Comparison of ENCODE assay signal across 23 cellular contexts in genomic region chr1:15870421-15870820, GRCh38. TPM values are rescaled to one million over a fixed set of nuclear protein-coding genes. Genes with fewer than 3 reads are reported as not detected.
DNase-seq lines count a peak whose midpoint lies in the region; ATAC-seq and TF ChIP-seq lines count a peak whose summit lies in the region.
"Had no signal": no experiment of that assay in that cellular context is flagged by ENCODE, and none has a peak within 500 bp of the region (broad histone marks: within the 10 kb centered on the region; RNA-seq: fewer than 3 reads in every experiment).

No MANE protein-coding gene starts in this region.

- intact Hi-C loops in OCI-LY7 (cut with micrococcal nuclease; ENCODE audit: unreplicated experiment) (no loop called here), colonic mucosa (cut with DNase I) (no loop called here), A673 (cut with micrococcal nuclease; ENCODE audit: unreplicated experiment) (no loop called here)

- peaks cover 65% of the 10 kb centered on the region for H3K4me1 Mint-ChIP-seq in activated T-cell treated with anti-CD3 and anti-CD28 coated beads, Interleukin-2, amount 50 U/mL, for 72 hours (ENCODE audit: low read depth)

- H3K9me3 Mint-ChIP-seq in activated T-cell treated with anti-CD3 and anti-CD28 coated beads, Interleukin-2, amount 50 U/mL, for 72 hours: peaks cover 0 to 2% of the 10 kb centered on the region in 2 donors

- H3K27ac ChIP-seq in RWPE2 (ENCODE audit: poor library complexity, severe bottlenecking) (no peak overlapping the region), OCI-LY7 (ENCODE audit: low read depth, low read length, poor library complexity, severe bottlenecking) (no peak overlapping the region), colonic mucosa (no peak overlapping the region), A673 (ENCODE audit: low read depth, low read length, poor library complexity, severe bottlenecking) (no peak overlapping the region)
- H3K27ac ChIP-seq: A549; BLaER1 treated with 17β-estradiol and CSF1 and Interleukin-3, amounts not matched to agents 10 nM and 100 nM; neutrophil had no signal

- no peaks in the 10 kb centered on the region for H3K9me2 ChIP-seq in OCI-LY7 (ENCODE audit: insufficient read depth, low read length)
- H3K9me2 ChIP-seq: SK-N-SH had no signal

- H3K4me3 Mint-ChIP-seq in activated T-cell treated with anti-CD3 and anti-CD28 coated beads, Interleukin-2, amount 50 U/mL, for 72 hours: no peak overlapping the region

- H3K36me3 ChIP-seq in RWPE2 (ENCODE audit: low read depth) (peaks cover 40% of the 10 kb centered on the region), OCI-LY7 (ENCODE audit: insufficient read depth, low read length) (peaks cover 46% of the 10 kb centered on the region), colonic mucosa (no peaks in the 10 kb centered on the region), A673 (ENCODE audit: insufficient read depth, low read length, poor library complexity, severe bottlenecking) (peaks cover 9% of the 10 kb centered on the region)

- BruUV-seq in OCI-LY7 (replicated peaks; lab: Mats Ljungman, UMichigan): no TSS peak
- no TSS peak for BruUV-seq in A673 (replicated peaks; lab: Mats Ljungman, UMichigan)

- peaks cover 8% of the 10 kb centered on the region for H3K4me1 ChIP-seq in RWPE2 (ENCODE audit: insufficient read depth, poor library complexity, severe bottlenecking)
- no peaks in the 10 kb centered on the region for H3K4me1 ChIP-seq in OCI-LY7 (ENCODE audit: insufficient read depth, low read length, poor library complexity, severe bottlenecking)
- H3K4me1 ChIP-seq in colonic mucosa: no peaks in the 10 kb centered on the region
- H3K4me1 ChIP-seq in A673 (ENCODE audit: insufficient read depth, low read length, poor library complexity, severe bottlenecking): peaks cover 15% of the 10 kb centered on the region

- no peak overlapping the region for H3K9ac ChIP-seq in colonic mucosa (ENCODE audit: low read depth in 2 of 2, low read length in 2 of 2)
- H3K9ac ChIP-seq: SK-N-SH had no signal

- H4K20me1 ChIP-seq in OCI-LY7 (ENCODE audit: insufficient read depth, low read length): peaks cover 41% of the 10 kb centered on the region

- no peak for TF ChIP-seq CTCF in RWPE2 (IDR thresholded peaks at IDR 0.05; ENCODE audit: poor library complexity, severe bottlenecking)
- TF ChIP-seq CTCF in fibroblast of mammary gland (conservative IDR thresholded peaks at IDR 0.05; ENCODE audit: control insufficient read depth, insufficient read depth, low read depth, low read length): no peak
- TF ChIP-seq CTCF in OCI-LY7 (conservative IDR thresholded peaks at IDR 0.05; ENCODE audit: low read length): no peak
- no peak for TF ChIP-seq CTCF in colonic mucosa (IDR thresholded peaks at IDR 0.05)
- no peak for TF ChIP-seq CTCF in A673 (conservative IDR thresholded peaks at IDR 0.05; ENCODE audit: low read depth, low read length)

- POLR2A ChIA-PET in OCI-LY7 (lab: Charles Lee): interaction anchor here (0.7 to 1.3 kb wide), 3 partner anchors 13 to 24 kb away, joined by 3 to 4 read pairs (median 4); partner anchors contain the start of gene SPEN
- POLR2A ChIA-PET in A673 (lab: Charles Lee; ENCODE audit: low non-redundant PET): no interaction called here

- CTCF ChIA-PET in OCI-LY7 (lab: Charles Lee; ENCODE audit: unreplicated experiment) (no interaction called here), A673 (lab: Charles Lee) (no interaction called here)

- H3K36me3 Mint-ChIP-seq in activated T-cell treated with anti-CD3 and anti-CD28 coated beads, Interleukin-2, amount 50 U/mL, for 72 hours (ENCODE audit: insufficient read depth in 2 of 2): peaks cover 4 to 5% of the 10 kb centered on the region in 2 donors

- no peaks in the 10 kb centered on the region for H3K27me3 ChIP-seq in RWPE2 (ENCODE audit: insufficient read depth, poor library complexity, severe bottlenecking)
- H3K27me3 ChIP-seq in colonic mucosa: no peaks in the 10 kb centered on the region
- no peaks in the 10 kb centered on the region for H3K27me3 ChIP-seq in A673 (replicated peaks; ENCODE audit: insufficient read depth, low read depth, low read length, poor library complexity)
- H3K27me3 ChIP-seq: BLaER1 treated with 17β-estradiol and CSF1 and Interleukin-3, amounts not matched to agents 10 nM and 100 nM; neutrophil had no signal

- peaks cover 100% of the 10 kb centered on the region for H3K79me2 ChIP-seq in OCI-LY7 (ENCODE audit: insufficient read depth, low read depth, low read length)

- H2AFZ ChIP-seq in OCI-LY7 (ENCODE audit: low read length): no peak overlapping the region

- H3K27me3 Mint-ChIP-seq in activated T-cell treated with anti-CD3 and anti-CD28 coated beads, Interleukin-2, amount 50 U/mL, for 72 hours (ENCODE audit: low read depth): no peaks in the 10 kb centered on the region

- DNase-seq in activated T-cell treated with anti-CD3 and anti-CD28 coated beads, Interleukin-2, amount 50 U/mL, for 72 hours: no peak
- DNase-seq in activated T-cell treated with anti-CD3 and anti-CD28 coated beads, Interleukin-2, amount 50 U/mL, for 1 hour: no peak
- DNase-seq in RWPE2 (ENCODE audit: low spot score): no peak
- peak; percentile 50 for DNase-seq in fibroblast of mammary gland (ENCODE audit: low read depth)
- DNase-seq in renal cortical epithelial cell (ENCODE audit: low read depth): peak; percentile 61
- DNase-seq in OCI-LY7 (ENCODE audit: low spot score): no peak
- DNase-seq in colonic mucosa: no peak
- no peak for DNase-seq in A673 (ENCODE audit: low spot score)
- DNase-seq: activated CD4-positive, CD25-positive, alpha-beta regulatory T cell; caudate nucleus; DMS 273 treated with DMSO at 0.1 percent for 48 hours; head of caudate nucleus; MM.1S; NCI-H1436 treated with DMSO at 0.1 percent for 48 hours; NCI-H510A treated with DMSO at 0.1 percent for 48 hours; SK-N-SH; stimulated activated CD4-positive, alpha-beta T cell treated with anti-CD3 and anti-CD28 coated beads, Interleukin-12 subunit alpha, Interleukin-12 subunit beta, amount 100 ng/mL, for 4 hours; T-helper 9 cell had no signal

- ATAC-seq in activated T-cell treated with anti-CD3 and anti-CD28 coated beads, Interleukin-2, amount 50 U/mL, for 72 hours (replicated peaks in 1 of 2): no peak
- ATAC-seq in RWPE2 (ENCODE audit: low read depth): 0 out of 3 replicates have a peak, but pooled peaks have one; percentile 25
- ATAC-seq: A549, esophagus mucosa, left lobe of liver had no signal

- H3K27ac Mint-ChIP-seq in activated T-cell treated with anti-CD3 and anti-CD28 coated beads, Interleukin-2, amount 50 U/mL, for 72 hours: peak overlapping the region; percentile 52

- H3K4me3 ChIP-seq in RWPE2 (ENCODE audit: severe bottlenecking) (no peak overlapping the region), fibroblast of mammary gland (ENCODE audit: control insufficient read depth, low read depth, low read length) (no peak overlapping the region), OCI-LY7 (ENCODE audit: low read depth, low read length, poor library complexity, severe bottlenecking) (no peak overlapping the region), colonic mucosa (no peak overlapping the region), A673 (ENCODE audit: low read depth, low read length, poor library complexity, severe bottlenecking) (no peak overlapping the region)
- H3K4me3 ChIP-seq: A549; BLaER1 treated with 17β-estradiol and CSF1 and Interleukin-3, amounts not matched to agents 10 nM and 100 nM had no signal

- no peaks in the 10 kb centered on the region for H3K9me3 ChIP-seq in RWPE2 (ENCODE audit: severe bottlenecking)
- no peaks in the 10 kb centered on the region; the same call in 1 of the 2 replicates for H3K9me3 ChIP-seq in OCI-LY7 (ENCODE audit: low read length)
- H3K9me3 ChIP-seq in colonic mucosa: no peaks in the 10 kb centered on the region
- H3K9me3 ChIP-seq in A673 (ENCODE audit: low read depth, low read length, poor library complexity, severe bottlenecking): no peaks in the 10 kb centered on the region
- H3K9me3 ChIP-seq: A549, neutrophil, SK-N-SH had no signal

- no peak overlapping the region for H3K4me2 ChIP-seq in OCI-LY7 (ENCODE audit: low read length)
- H3K4me2 ChIP-seq: A549; BLaER1 treated with 17β-estradiol and CSF1 and Interleukin-3, amounts not matched to agents 10 nM and 100 nM; SK-N-SH had no signal

RNA-seq across cellular contexts. Expression of gene SPEN, which starts 22.9 kb away (rescaled TPM):
- 10 to 100 TPM; 53.5 to 56.9 TPM for total RNA-seq in activated T-cell treated with anti-CD3 and anti-CD28 coated beads, Interleukin-2, amount 50 U/mL, for 72 hours
- total RNA-seq in renal cortical epithelial cell (18.6 and 45.6 TPM in 2 replicates), OCI-LY7 (2022) (87.1 and 90.3 TPM in 2 replicates), colonic mucosa (10 to 100 TPM; 40.9 to 42.5 TPM), A673 (2021) (70.3 and 74.3 TPM in 2 replicates)
- total RNA-seq in OCI-LY7 (2014; rRNA removed; shearing (Covaris generic)): 40.7 and 41.4 TPM in 2 replicates

Comparison
In these comparisons a context has a peak if more than half of its experiments do, and no peak if none do; other contexts are left out.
1. DNase-seq: peak in fibroblast of mammary gland (single experiment) and renal cortical epithelial cell (single experiment); none in activated T-cell treated with anti-CD3 and anti-CD28 coated beads, Interleukin-2, amount 50 U/mL, for 72 hours (0 of 2), activated T-cell treated with anti-CD3 and anti-CD28 coated beads, Interleukin-2, amount 50 U/mL, for 1 hour (single experiment), RWPE2 (single experiment), OCI-LY7 (single experiment), colonic mucosa (single experiment) and A673 (single experiment).